ENCODE assay signal across 24 cellular contexts in the genomic region with DNA sequence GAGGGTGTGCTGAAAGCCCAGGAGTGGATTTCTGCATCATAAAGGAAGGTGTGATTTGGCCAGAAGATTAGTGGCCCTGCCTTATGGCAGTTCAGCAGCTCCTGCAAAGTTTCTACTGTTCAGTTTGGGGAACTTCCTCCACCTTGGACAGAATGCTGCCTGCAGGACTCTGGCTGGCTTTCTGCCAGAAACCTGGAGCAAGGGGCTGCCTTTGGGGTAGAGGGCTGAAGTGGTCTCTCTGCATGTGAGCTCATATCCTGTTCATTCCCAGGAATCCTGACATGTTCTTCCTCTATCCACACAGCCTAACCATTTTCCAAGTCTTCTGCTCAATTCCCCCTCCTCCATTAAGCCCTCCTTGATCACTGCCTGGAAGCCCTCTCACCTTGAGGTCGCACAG.
A peak's percentile ranks its signal among the peaks of the same experiment; 100 is the strongest.
DNase-seq lines count a peak whose midpoint lies in the region; ATAC-seq, FAIRE-seq and TF ChIP-seq lines count a peak whose summit lies in the region.
"Had no signal": no experiment of that assay in that cellular context is flagged by ENCODE, and none has a peak within 500 bp of the region (broad histone marks: within the 10 kb centered on the region; RNA-seq: fewer than 3 reads in every experiment).

No MANE protein-coding gene starts in this region.

- H3K9ac ChIP-seq in K562 (ENCODE audit: insufficient read depth in 1 of 2, low read depth in 2 of 2, low read length in 2 of 2), result no peak overlapping the region
- H3K9ac ChIP-seq: GM23248 had no signal

- H3K9me1 ChIP-seq in K562 (ENCODE audit: control insufficient read depth, insufficient read depth, low read length), result no peaks in the 10 kb centered on the region

- H3K36me3 ChIP-seq in K562 (ENCODE audit: control insufficient read depth, insufficient read depth, low read length) (no peaks in the 10 kb centered on the region), heart right ventricle (no peaks in the 10 kb centered on the region)
- H3K36me3 ChIP-seq: Peyer's patch had no signal

- ATAC-seq in K562 (no peak), heart right ventricle (no peak)

- no peak overlapping the region for H3K4me2 ChIP-seq in K562 (ENCODE audit: insufficient read depth, low read length)

- FAIRE-seq in K562 (lab: Jason Lieb, UNC), result no peak
- FAIRE-seq: D721Med, G401.6, HTR-8/SVneo had no signal

- intact Hi-C loops in K562 (cut with micrococcal nuclease), result no loop called here
- intact Hi-C loops in heart right ventricle (cut with DNase I), result no loop called here

- no TSS peak for BruUV-seq in K562 (replicated peaks; lab: Mats Ljungman, UMichigan)

- H3K79me2 ChIP-seq in K562 (ENCODE audit: control insufficient read depth, insufficient read depth, low read length), result no peaks in the 10 kb centered on the region

- TF ChIP-seq RAD21 in K562 (CRISPR knock-in tag; conservative IDR thresholded peaks at IDR 0.05 in 1 of 2, IDR thresholded peaks at IDR 0.05 in 1 of 2), result no peak

- DNase-seq in NCI-H82 (lab: John Stamatoyannopoulos, UW) (peak; percentile 36), NCI-H82 treated with DMSO at 0.1 percent for 48 hours (lab: John Stamatoyannopoulos, UW; ENCODE audit: unreplicated experiment) (no peak), NOMO-1 treated with DMSO at 0.1 percent for 48 hours (lab: John Stamatoyannopoulos, UW; ENCODE audit: unreplicated experiment) (peak; percentile 40), K562 (ENCODE audit: extremely low read depth in 1 of 4, low spot score in 3 of 4) (no peak), caudate nucleus (lab: John Stamatoyannopoulos, UW) (no peak), COLO829 (ENCODE audit: low spot score) (no peak), heart right ventricle (no peak)
- DNase-seq: CD4-positive, CD25-positive, alpha-beta regulatory T cell; H9; KBM-7; NCI-H1105; NCI-H146; NCI-H1930; NCI-H2107; NCI-H446 treated with DMSO at 0.1 percent for 48 hours; NK-92 treated with Interleukin-12 subunit alpha and Interleukin-12 subunit beta, amount 100 ng/mL, for 24 hours; Peyer's patch; SIG-M5; SW 1271 had no signal

- H4K20me1 ChIP-seq in K562 (replicated peaks; ENCODE audit: control insufficient read depth, insufficient read depth, low read length), result no peaks in the 10 kb centered on the region

- TF ChIP-seq EP300 in K562 (IDR thresholded peaks at IDR 0.05; ENCODE audit: low read length), result no peak

- H3K4me3 ChIP-seq in K562 (no peak overlapping the region), heart right ventricle (no peak overlapping the region)
- H3K4me3 ChIP-seq: GM23248, Peyer's patch, SK-N-MC had no signal

- peaks cover 0 to 13% of the 10 kb centered on the region in 2 experiments; a peak in 1 of 5 replicates for H3K27me3 ChIP-seq in K562 (ENCODE audit: control insufficient read depth in 2 of 2, insufficient read depth in 2 of 2, low read length in 2 of 2)
- peaks cover 0 to 18% (median 6%) of the 10 kb centered on the region in 7 donors for H3K27me3 ChIP-seq in heart right ventricle
- H3K27me3 ChIP-seq: Peyer's patch had no signal

- in situ Hi-C loops in K562 (cut with MboI), result no loop called here

- H3K9me3 ChIP-seq in K562 (replicated peaks; ENCODE audit: control insufficient read depth, insufficient read depth, low read depth, low read length) (no peaks in the 10 kb centered on the region), heart right ventricle (no peaks in the 10 kb centered on the region)
- H3K9me3 ChIP-seq: Peyer's patch had no signal

- TF ChIP-seq POLR2A in K562 (conservative IDR thresholded peaks at IDR 0.05), result no peak

- WGBS in K562 (ENCODE audit: insufficient coverage, low coverage, missing lambda C conversion rate), result 11% methylated on average over 1 of the region's 1 CpG
- 49 to 56% methylated on average over 1 of the region's 1 CpG for WGBS in heart right ventricle, 2 donors

- H2AFZ ChIP-seq in K562 (ENCODE audit: low read depth, low read length), result no peak overlapping the region
- H2AFZ ChIP-seq: GM23248 had no signal

- no peak for TF ChIP-seq CTCF in K562 (IDR thresholded peaks at IDR 0.05 in 2 of 3, conservative IDR thresholded peaks at IDR 0.05 in 1 of 3; ENCODE audit: insufficient read depth in 2 of 3, low read depth in 1 of 3, low read length in 3 of 3)
- TF ChIP-seq CTCF in heart right ventricle (IDR thresholded peaks at IDR 0.05), result no peak

- POLR2A ChIA-PET in K562 (lab: Yijun Ruan, JAX), result no interaction called here

- no peak overlapping the region for H3K27ac ChIP-seq in K562 (ENCODE audit: extremely low read depth, low read depth, low read length)
- H3K27ac ChIP-seq in caudate nucleus (ENCODE audit: low read depth, low read length), result no peak overlapping the region
- no peak overlapping the region for H3K27ac ChIP-seq in heart right ventricle
- H3K27ac ChIP-seq: GM23248, Peyer's patch, SK-N-MC had no signal

- H3K4me1 ChIP-seq in K562 (replicated peaks in 1 of 2; ENCODE audit: control insufficient read depth in 2 of 2, insufficient read depth in 2 of 2, low read length in 2 of 2), result no peaks in the 10 kb centered on the region
- H3K4me1 ChIP-seq in heart right ventricle, result no peaks in the 10 kb centered on the region
- H3K4me1 ChIP-seq: Peyer's patch had no signal

- CTCF ChIA-PET in K562 (lab: Yijun Ruan, JAX; ENCODE audit: low intra/inter-chr PET ratio), result no interaction called here

TF ChIP-seq in K562, 482 proteins besides CTCF, POLR2A, EP300 and RAD21:
- TF ChIP-seq, protein P1, sequence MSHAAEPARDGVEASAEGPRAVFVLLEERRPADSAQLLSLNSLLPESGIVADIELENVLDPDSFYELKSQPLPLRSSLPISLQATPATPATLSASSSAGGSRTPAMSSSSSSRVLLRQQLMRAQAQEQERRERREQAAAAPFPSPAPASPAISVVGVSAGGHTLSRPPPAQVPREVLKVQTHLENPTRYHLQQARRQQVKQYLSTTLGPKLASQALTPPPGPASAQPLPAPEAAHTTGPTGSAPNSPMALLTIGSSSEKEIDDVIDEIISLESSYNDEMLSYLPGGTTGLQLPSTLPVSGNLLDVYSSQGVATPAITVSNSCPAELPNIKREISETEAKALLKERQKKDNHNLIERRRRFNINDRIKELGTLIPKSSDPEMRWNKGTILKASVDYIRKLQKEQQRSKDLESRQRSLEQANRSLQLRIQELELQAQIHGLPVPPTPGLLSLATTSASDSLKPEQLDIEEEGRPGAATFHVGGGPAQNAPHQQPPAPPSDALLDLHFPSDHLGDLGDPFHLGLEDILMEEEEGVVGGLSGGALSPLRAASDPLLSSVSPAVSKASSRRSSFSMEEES (CRISPR knock-in tag; IDR thresholded peaks at IDR 0.05), result no peak
- TF ChIP-seq SRSF7 (optimal IDR thresholded peaks at IDR 0.05; ENCODE audit: low read depth, low read length) (no peak), ZNF551 (CRISPR knock-in tag; IDR thresholded peaks at IDR 0.05) (no peak), NFIC (IDR thresholded peaks at IDR 0.05) (peak; percentile 61)

Comparison
In these comparisons a context has a peak if more than half of its experiments do, and no peak if none do; other contexts are left out.
1. DNase-seq: peak in NCI-H82 (single experiment) and NOMO-1 treated with DMSO at 0.1 percent for 48 hours (single experiment); none in NCI-H82 treated with DMSO at 0.1 percent for 48 hours (single experiment), K562 (0 of 4), caudate nucleus (0 of 61), COLO829 (single experiment) and heart right ventricle (0 of 2).